Comparison of ENCODE assay signal across 8 cellular contexts in genomic region chr2:26785431-26786206, GRCh38. TPM values are rescaled to one million over a fixed set of nuclear protein-coding genes. Genes with fewer than 3 reads are reported as not detected.
A peak's percentile ranks its signal among the peaks of the same experiment; 100 is the strongest.
DNase-seq lines count a peak whose midpoint lies in the region; ATAC-seq and TF ChIP-seq lines count a peak whose summit lies in the region.

Gene CENPA (plus strand): TSS chr2:26786056. CDS start chr2:26786197, 141 bp downstream.

- peak; percentile 97 for ATAC-seq in HG03439 (IDR thresholded peaks at IDR 0.05; ENCODE audit: unreplicated experiment)

- peak; percentile 74 for TF ChIP-seq POLR2A in GM19193 (IDR thresholded peaks at IDR 0.05; ENCODE audit: extremely low read depth, insufficient read depth, insufficient read length)

- no peaks in the 10 kb centered on the region for H3K27me3 ChIP-seq in kidney epithelial cell (ENCODE audit: control insufficient read depth, insufficient read depth, low read length)

- DNase-seq in Ammon's horn (ENCODE audit: low spot score) (peak; percentile 99), NCI-H510A treated with DMSO at 0.1 percent for 48 hours (lab: John Stamatoyannopoulos, UW) (peak; percentile 98), choroid plexus epithelial cell (ENCODE audit: low read depth) (peak; percentile 100), kidney epithelial cell (ENCODE audit: low read depth) (peak; percentile 96)
- peak; percentile 92 for DNase-seq in activated CD4-positive, alpha-beta T cell treated with anti-CD3 and anti-CD28 coated beads for 24 hours (ENCODE audit: low read depth in 2 of 2)
- DNase-seq in stimulated activated CD4-positive, alpha-beta T cell treated with anti-CD3 and anti-CD28 coated beads, Interleukin-15, amount 100 ng/mL, for 48 hours (ENCODE audit: low read depth in 2 of 2), result peak; percentile 91

- H3K36me3 ChIP-seq in kidney epithelial cell (ENCODE audit: control insufficient read depth, insufficient read depth, low read length), result no peaks in the 10 kb centered on the region

- H3K4me3 ChIP-seq in choroid plexus epithelial cell (ENCODE audit: low read depth, low read length) (peak within 1 kb of the TSS; percentile 76), kidney epithelial cell (ENCODE audit: low read depth, low read length) (peak within 1 kb of the TSS; percentile 83)

- TF ChIP-seq CTCF in choroid plexus epithelial cell (conservative IDR thresholded peaks at IDR 0.05; ENCODE audit: low read depth, low read length), result peak; percentile 26
- TF ChIP-seq CTCF in kidney epithelial cell (IDR thresholded peaks at IDR 0.05; ENCODE audit: insufficient read depth, low read length, poor library complexity, severe bottlenecking), result peak; percentile 1

RNA-seq across cellular contexts. Expression of gene CENPA, which starts in this region (rescaled TPM):
- 2.4 and 4.9 TPM in 2 replicates for total RNA-seq in kidney epithelial cell

Comparison
In these comparisons a context has a peak if more than half of its experiments do, and no peak if none do; other contexts are left out.
1. Peak in every context shown above with its lines: DNase-seq, ATAC-seq and H3K4me3 ChIP-seq.